ENCODE assay signal across 1 cellular context in the genomic region with DNA sequence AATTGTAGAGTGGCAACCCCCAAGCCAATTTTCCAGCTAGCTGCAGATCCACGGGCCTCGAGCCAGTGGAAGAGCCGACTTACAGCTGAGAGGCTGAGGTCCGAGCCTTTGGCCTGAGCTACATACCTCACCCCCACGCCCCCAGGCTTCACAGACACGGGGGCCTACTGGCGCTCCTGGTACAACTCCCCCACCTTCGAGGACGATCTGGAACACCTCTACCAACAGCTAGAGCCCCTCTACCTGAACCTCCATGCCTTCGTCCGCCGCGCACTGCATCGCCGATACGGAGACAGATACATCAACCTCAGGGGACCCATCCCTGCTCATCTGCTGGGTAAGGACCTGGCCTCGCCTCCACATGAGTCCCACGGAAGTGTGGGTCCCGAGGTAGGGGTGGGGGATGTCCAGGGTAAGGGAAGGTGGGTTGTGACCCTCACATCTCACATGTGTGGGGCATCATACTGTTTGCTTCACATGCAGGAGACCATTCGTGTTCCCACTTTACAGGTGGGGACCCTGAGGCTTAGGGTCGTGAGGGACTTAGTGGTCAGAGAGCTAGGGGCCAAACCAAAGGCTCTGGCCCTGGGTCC.
TF ChIP-seq lines count a peak whose summit lies in the region.

No MANE protein-coding gene starts in this region.

TF ChIP-seq in IMR-90, 13 proteins besides CTCF, POLR2A, EP300 and RAD21:
- no peak for TF ChIP-seq MAZ (IDR thresholded peaks at IDR 0.05; ENCODE audit: borderline replicate concordance, low read depth, low read length)
